ENCODE assay signal across 9 cellular contexts in the genomic region with DNA sequence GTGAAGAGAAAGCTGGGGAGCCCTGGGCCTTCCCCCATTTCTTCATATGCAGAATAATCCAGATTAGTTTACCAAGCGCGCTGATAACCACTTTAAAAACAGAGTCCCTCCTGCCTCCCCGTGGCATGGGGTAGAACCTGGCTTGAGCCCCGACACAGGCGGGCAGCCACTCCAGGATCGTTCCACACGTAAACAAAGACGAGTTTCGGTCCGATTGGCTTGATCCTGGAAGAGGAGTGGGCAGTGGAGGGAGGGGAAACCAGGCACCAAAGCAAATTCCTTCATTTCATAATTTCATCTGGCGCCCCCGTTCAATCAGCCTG. TPM values are rescaled to one million over a fixed set of nuclear protein-coding genes. Genes with fewer than 3 reads are reported as not detected.
A peak's percentile ranks its signal among the peaks of the same experiment; 100 is the strongest.
DNase-seq lines count a peak whose midpoint lies in the region; ATAC-seq and TF ChIP-seq lines count a peak whose summit lies in the region.
"Had no signal": no experiment of that assay in that cellular context is flagged by ENCODE, and none has a peak within 500 bp of the region (broad histone marks: within the 10 kb centered on the region; RNA-seq: fewer than 3 reads in every experiment).

No MANE protein-coding gene starts in this region.

- no peaks in the 10 kb centered on the region for H3K79me2 ChIP-seq in MM.1S (ENCODE audit: low read length)

- H3K9me3 Mint-ChIP-seq in endodermal cell: no peaks in the 10 kb centered on the region
- H3K9me3 Mint-ChIP-seq in naive thymus-derived CD8-positive, alpha-beta T cell: no peaks in the 10 kb centered on the region
- H3K9me3 Mint-ChIP-seq in activated T-helper 2 cell treated with anti-CD3 and anti-CD28 coated beads, Interferon-gamma antibody, Interleukin-2, Interleukin-4, amounts not matched to agents 10 μg/mL and 5 μg/mL and 100 μg/mL, durations not matched to agents 14 hours and 24 hours and 36 hours: no peaks in the 10 kb centered on the region

- no peak for TF ChIP-seq CTCF in C4-2B (conservative IDR thresholded peaks at IDR 0.05)
- no peak for TF ChIP-seq CTCF in MM.1S (IDR thresholded peaks at IDR 0.05; ENCODE audit: low read length)
- no peak for TF ChIP-seq CTCF in endodermal cell (conservative IDR thresholded peaks at IDR 0.05)

- peak overlapping the region; percentile 53 for H3K4me3 ChIP-seq in MM.1S (ENCODE audit: low read length)
- peak overlapping the region; percentile 81 for H3K4me3 ChIP-seq in endodermal cell (ENCODE audit: low read length)

- peak overlapping the region; percentile 42 for H3K27ac ChIP-seq in C4-2B
- no peak overlapping the region for H3K27ac ChIP-seq in MM.1S (ENCODE audit: low read length)
- H3K27ac ChIP-seq in endodermal cell (ENCODE audit: low read depth, low read length): no peak overlapping the region
- H3K27ac ChIP-seq: neutrophil had no signal

- H3K27ac Mint-ChIP-seq in endodermal cell: no peak overlapping the region
- peak overlapping the region in 2 of 10 donors; percentile 6 to 65 for H3K27ac Mint-ChIP-seq in naive thymus-derived CD8-positive, alpha-beta T cell
- no peak overlapping the region for H3K27ac Mint-ChIP-seq in activated T-helper 2 cell treated with anti-CD3 and anti-CD28 coated beads, Interferon-gamma antibody, Interleukin-2, Interleukin-4, amounts not matched to agents 10 μg/mL and 5 μg/mL and 100 μg/mL, durations not matched to agents 14 hours and 24 hours and 36 hours

- H3K9me2 ChIP-seq in MM.1S (replicated peaks; ENCODE audit: insufficient read depth, low read length): no peaks in the 10 kb centered on the region

- no peaks in the 10 kb centered on the region for H3F3A ChIP-seq in MM.1S (ENCODE audit: insufficient read depth, low read length)

- ATAC-seq in naive thymus-derived CD8-positive, alpha-beta T cell: no peak
- no peak for ATAC-seq in GM21528 (IDR thresholded peaks at IDR 0.05; ENCODE audit: low FRiP score, unreplicated experiment)

- POLR2A ChIA-PET in naive thymus-derived CD8-positive, alpha-beta T cell (lab: Charles Lee): no interaction called here

- intact Hi-C loops in activated T-helper 2 cell treated with anti-CD3 and anti-CD28 coated beads, Interferon-gamma antibody, Interleukin-2, Interleukin-4, amounts not matched to agents 10 μg/mL and 5 μg/mL and 100 μg/mL, durations not matched to agents 14 hours and 24 hours and 36 hours (cut with micrococcal nuclease): no loop called here

- 0 out of 2 replicates have a peak, but pooled peaks cover 4% of the 10 kb centered on the region for H3K27me3 ChIP-seq in MM.1S (replicated peaks; ENCODE audit: insufficient read depth, low read length)
- peaks cover 69% of the 10 kb centered on the region for H3K27me3 ChIP-seq in endodermal cell (ENCODE audit: control insufficient read depth, insufficient read depth, low read length, poor library complexity, severe bottlenecking)

- peak overlapping the region; percentile 83 for H2AFZ ChIP-seq in MM.1S (ENCODE audit: low read length)

- H3K4me1 Mint-ChIP-seq in endodermal cell: peaks cover 38% of the 10 kb centered on the region
- H3K4me1 Mint-ChIP-seq in naive thymus-derived CD8-positive, alpha-beta T cell: peaks cover 5 to 12% (median 8%) of the 10 kb centered on the region in 4 donors
- peaks cover 6% of the 10 kb centered on the region for H3K4me1 Mint-ChIP-seq in activated T-helper 2 cell treated with anti-CD3 and anti-CD28 coated beads, Interferon-gamma antibody, Interleukin-2, Interleukin-4, amounts not matched to agents 10 μg/mL and 5 μg/mL and 100 μg/mL, durations not matched to agents 14 hours and 24 hours and 36 hours (ENCODE audit: low read depth)

- H3K4me1 ChIP-seq in MM.1S (ENCODE audit: low read length) (no peaks in the 10 kb centered on the region), endodermal cell (ENCODE audit: control insufficient read depth, insufficient read depth, low read length) (peaks cover 7% of the 10 kb centered on the region)

- H3K9ac ChIP-seq in MM.1S (ENCODE audit: low read length) (no peak overlapping the region), endodermal cell (ENCODE audit: extremely low read depth, low read length, poor library complexity, severe bottlenecking) (no peak overlapping the region)

- H3K9me3 ChIP-seq in MM.1S (replicated peaks; ENCODE audit: insufficient read depth, low read length) (no peaks in the 10 kb centered on the region), endodermal cell (ENCODE audit: control insufficient read depth, low read length) (no peaks in the 10 kb centered on the region)
- H3K9me3 ChIP-seq: neutrophil had no signal

- H3K4me2 ChIP-seq in MM.1S (ENCODE audit: low read depth, low read length): peak overlapping the region; percentile 96

- WGBS in endodermal cell (ENCODE audit: insufficient coverage in 1 of 2, insufficient read length in 1 of 2), 2 experiments: 13 to 14% methylated on average over 1 to 12 of the region's 12 CpGs

- peak overlapping the region; percentile 63 for H3K4me3 Mint-ChIP-seq in endodermal cell
- peak overlapping the region; percentile 80 to 89 (median 88) for H3K4me3 Mint-ChIP-seq in naive thymus-derived CD8-positive, alpha-beta T cell
- no peak overlapping the region for H3K4me3 Mint-ChIP-seq in activated T-helper 2 cell treated with anti-CD3 and anti-CD28 coated beads, Interferon-gamma antibody, Interleukin-2, Interleukin-4, amounts not matched to agents 10 μg/mL and 5 μg/mL and 100 μg/mL, durations not matched to agents 14 hours and 24 hours and 36 hours (ENCODE audit: low read depth)

- H4K20me1 ChIP-seq in MM.1S (ENCODE audit: insufficient read depth, low read length): no peaks in the 10 kb centered on the region

- DNase-seq in MM.1S (no peak), endodermal cell (no peak), retina (no peak)
- no peak for DNase-seq in naive thymus-derived CD8-positive, alpha-beta T cell
- DNase-seq in activated T-helper 2 cell treated with anti-CD3 and anti-CD28 coated beads, Interferon-gamma antibody, Interleukin-2, Interleukin-4, amounts not matched to agents 10 μg/mL and 5 μg/mL and 100 μg/mL, durations not matched to agents 14 hours and 24 hours and 36 hours (ENCODE audit: low spot score): no peak
- DNase-seq in stimulated activated CD4-positive, alpha-beta T cell treated with anti-CD3 and anti-CD28 coated beads, Interleukin-2, amount 100 ng/mL, for 48 hours: no peak

- H3K36me3 Mint-ChIP-seq in endodermal cell (ENCODE audit: low read depth): no peaks in the 10 kb centered on the region
- peaks cover 0 to 5% (median 0%) of the 10 kb centered on the region in 3 donors for H3K36me3 Mint-ChIP-seq in naive thymus-derived CD8-positive, alpha-beta T cell
- no peaks in the 10 kb centered on the region for H3K36me3 Mint-ChIP-seq in activated T-helper 2 cell treated with anti-CD3 and anti-CD28 coated beads, Interferon-gamma antibody, Interleukin-2, Interleukin-4, amounts not matched to agents 10 μg/mL and 5 μg/mL and 100 μg/mL, durations not matched to agents 14 hours and 24 hours and 36 hours (ENCODE audit: low read depth)

- H3K27me3 Mint-ChIP-seq in endodermal cell (ENCODE audit: insufficient read depth): peaks cover 81% of the 10 kb centered on the region
- H3K27me3 Mint-ChIP-seq in naive thymus-derived CD8-positive, alpha-beta T cell: peaks cover 9 to 42% (median 24%) of the 10 kb centered on the region in 5 donors
- H3K27me3 Mint-ChIP-seq in activated T-helper 2 cell treated with anti-CD3 and anti-CD28 coated beads, Interferon-gamma antibody, Interleukin-2, Interleukin-4, amounts not matched to agents 10 μg/mL and 5 μg/mL and 100 μg/mL, durations not matched to agents 14 hours and 24 hours and 36 hours (ENCODE audit: low read depth): peaks cover 40% of the 10 kb centered on the region

- H3K36me3 ChIP-seq in MM.1S (replicated peaks; ENCODE audit: insufficient read depth, low read length) (no peaks in the 10 kb centered on the region), endodermal cell (ENCODE audit: control insufficient read depth, insufficient read depth, low read length) (no peaks in the 10 kb centered on the region)
- H3K36me3 ChIP-seq: neutrophil had no signal

RNA-seq across cellular contexts. Expression of a gene that starts 0.9 kb away (rescaled TPM):
- 1 to 10 TPM in 1 of 2 donors, under 1 TPM in 1; 0.15 to 1.0 TPM for total RNA-seq in endodermal cell
- polyA plus RNA-seq in endodermal cell (2013, experiment 1 of 2): 0.25 TPM
- 0.33 TPM for polyA plus RNA-seq in endodermal cell (2013, experiment 2 of 2)
- not detected for total RNA-seq in naive thymus-derived CD8-positive, alpha-beta T cell
- polyA plus RNA-seq in naive thymus-derived CD8-positive, alpha-beta T cell: not detected
- not detected in 2 replicates for total RNA-seq in activated T-helper 2 cell treated with anti-CD3 and anti-CD28 coated beads, Interferon-gamma antibody, Interleukin-2, Interleukin-4, amounts not matched to agents 10 μg/mL and 5 μg/mL and 100 μg/mL, durations not matched to agents 14 hours and 24 hours and 36 hours
